12 cellular contexts compared by ENCODE assay signal in the genomic region with DNA sequence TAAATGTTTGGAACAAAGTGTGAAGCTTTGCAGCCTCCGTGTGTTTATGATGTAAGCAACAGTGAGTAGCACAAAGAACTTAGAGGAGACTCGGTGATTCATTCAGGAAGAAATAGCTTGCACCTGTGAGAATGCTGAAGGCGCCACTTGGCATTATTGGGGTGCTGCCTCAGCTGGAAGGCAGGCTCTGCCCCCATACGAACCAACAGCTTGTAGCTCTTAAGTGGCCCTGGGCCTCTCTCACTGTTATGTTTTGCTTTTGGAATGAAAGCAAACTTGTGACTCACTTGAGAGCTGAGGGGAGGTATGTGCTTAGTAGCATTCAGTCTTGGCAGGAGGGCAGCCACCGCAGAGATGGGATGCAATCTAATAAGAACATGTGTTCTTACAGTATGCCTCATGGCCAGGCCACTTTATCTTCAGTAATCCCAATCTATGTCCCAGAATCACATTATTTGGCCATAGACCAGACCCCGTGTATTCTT.
DNase-seq lines count a peak whose midpoint lies in the region; ATAC-seq, FAIRE-seq and TF ChIP-seq lines count a peak whose summit lies in the region.
"Had no signal": no experiment of that assay in that cellular context is flagged by ENCODE, and none has a peak within 500 bp of the region (broad histone marks: within the 10 kb centered on the region; RNA-seq: fewer than 3 reads in every experiment).

No MANE protein-coding gene starts in this region.

- no peaks in the 10 kb centered on the region for H4K20me1 ChIP-seq in H1 (replicated peaks in 1 of 2; ENCODE audit: control insufficient read depth in 1 of 2, insufficient read depth in 2 of 2, low read length in 2 of 2)

- peak; percentile 84 to 86 for ATAC-seq in A549
- no peak for ATAC-seq in HG02981 (IDR thresholded peaks at IDR 0.05; ENCODE audit: unreplicated experiment)
- ATAC-seq: natural killer cell treated with Interleukin-12 subunit alpha and Interleukin-12 subunit beta and Interleukin-15 and Interleukin-18, amount 100 ng/mL, for 72 hours had no signal

- H2AFZ ChIP-seq in H1 (ENCODE audit: low read length) = 0 out of 2 replicates have a peak overlapping the region, but pooled peaks have one; percentile 19

- H3K79me2 ChIP-seq in H1 (ENCODE audit: control insufficient read depth in 1 of 2, insufficient read depth in 2 of 2, low read length in 2 of 2) = no peaks in the 10 kb centered on the region

- H4K91ac ChIP-seq in H1 (replicated peaks; ENCODE audit: insufficient read length, low read length) = no peak overlapping the region

- no peak overlapping the region for H3K23ac ChIP-seq in H1 (ENCODE audit: insufficient read length)

- no peak overlapping the region for H2AK5ac ChIP-seq in H1 (ENCODE audit: low read depth, low read length)

- POLR2A ChIA-PET in A549 (lab: Yijun Ruan, JAX) = interaction anchor here (1.1 to 1.5 kb wide), 3 partner anchors 733 to 738 kb away, joined by 3 to 4 read pairs (median 3); a partner anchor contains a TSS
- POLR2A ChIA-PET in H1 (lab: Charles Lee; ENCODE audit: partially characterized antibody) = interaction anchor here (1.0 kb wide), 1 partner anchor 737 kb away, joined by 3 read pairs; a partner anchor contains a TSS

- H3K4me3 ChIP-seq in A549 (no peak overlapping the region), H1 (ENCODE audit: extremely low read depth in 1 of 4, insufficient read depth in 2 of 4, low read depth in 3 of 4, low read length in 4 of 4) (no peak overlapping the region)

- TF ChIP-seq POLR2A in A549 (IDR thresholded peaks at IDR 0.05; ENCODE audit: low read length) (no peak), H1 (IDR thresholded peaks at IDR 0.05; ENCODE audit: control extremely low read depth in 1 of 2, low read depth in 2 of 2, low read length in 2 of 2) (no peak)

- H2BK120ac ChIP-seq in H1 (replicated peaks; ENCODE audit: low read depth, low read length) = no peak overlapping the region

- WGBS in A549 (ENCODE audit: missing lambda C conversion rate) = 20% methylated on average over 6 of the region's 6 CpGs
- 86% methylated on average over 6 of the region's 6 CpGs; no CpG with 5 or more reads in 1 of the 2 experiments for WGBS in H1 (ENCODE audit: extremely low coverage in 1 of 2, insufficient coverage in 1 of 2, insufficient read length in 1 of 2, insufficient replicate concordance in 2 of 2, low coverage in 1 of 2, low lambda C conversion rate in 2 of 2, missing lambda C conversion rate in 1 of 2), 2 experiments

- H4K5ac ChIP-seq in H1 (ENCODE audit: insufficient read length, low read depth, low read length) = no peak overlapping the region

- peak; percentile 23 for FAIRE-seq in A549 (lab: Jason Lieb, UNC)
- FAIRE-seq in H1 (lab: Jason Lieb, UNC) = no peak

- no peak overlapping the region for H2BK15ac ChIP-seq in H1 (ENCODE audit: low read length)

- H3K36me3 ChIP-seq in H1 (ENCODE audit: control insufficient read depth in 2 of 4, insufficient read depth in 4 of 4, low read length in 3 of 4) = no peaks in the 10 kb centered on the region

- H3K4me1 ChIP-seq in A549 (peaks cover 53% of the 10 kb centered on the region), H1 (replicated peaks in 1 of 4; ENCODE audit: control insufficient read depth in 3 of 4, insufficient read depth in 4 of 4, low read length in 3 of 4) (peaks cover 7 to 17% (median 12%) of the 10 kb centered on the region in 4 experiments)

- H3K4ac ChIP-seq in H1 (replicated peaks; ENCODE audit: insufficient read length, low read depth, low read length) = no peak overlapping the region

- H4K8ac ChIP-seq in H1 (ENCODE audit: extremely low read depth, insufficient read depth, low read length) = no peak overlapping the region

- CTCF ChIA-PET in A549 (lab: Yijun Ruan, JAX) = interaction anchor here (0.6 to 4.1 kb wide), 13 partner anchors 17 to 728 kb away, joined by 3 to 26 read pairs (median 5); no protein-coding TSS in a partner anchor
- CTCF ChIA-PET in H1 (lab: Charles Lee; ENCODE audit: partially characterized antibody) = interaction anchor here (0.6 to 4.2 kb wide), 34 partner anchors 8 to 729 kb away, joined by 3 to 16 read pairs (median 4); no protein-coding TSS in a partner anchor

- no peak overlapping the region for H2BK20ac ChIP-seq in H1 (ENCODE audit: low read length)

- no peaks in the 10 kb centered on the region for H3K23me2 ChIP-seq in H1 (ENCODE audit: low read depth, low read length)

- H3K9me3 ChIP-seq in A549 (no peaks in the 10 kb centered on the region), H1 (ENCODE audit: insufficient read depth in 2 of 2, low read depth in 1 of 2, low read length in 1 of 2) (no peaks in the 10 kb centered on the region)

- no peak overlapping the region for H2BK5ac ChIP-seq in H1 (ENCODE audit: low read depth, low read length)

- TF ChIP-seq RAD21 in A549 (conservative IDR thresholded peaks at IDR 0.05 in 1 of 2, IDR thresholded peaks at IDR 0.05 in 1 of 2) = no peak
- TF ChIP-seq RAD21 in H1 (IDR thresholded peaks at IDR 0.05 in 1 of 2, conservative IDR thresholded peaks at IDR 0.05 in 1 of 2; ENCODE audit: low read depth in 2 of 2, low read length in 2 of 2) = no peak

- peak overlapping the region; percentile 58 for H3K4me2 ChIP-seq in A549
- no peak overlapping the region for H3K4me2 ChIP-seq in H1 (ENCODE audit: insufficient read depth in 1 of 2, low read depth in 2 of 2, low read length in 2 of 2)

- H3K14ac ChIP-seq in H1 (ENCODE audit: insufficient read length) = no peak overlapping the region

- H3K9ac ChIP-seq in H1 (replicated peaks in 1 of 4; ENCODE audit: extremely low read depth in 1 of 4, low read depth in 3 of 4, low read length in 3 of 4) = no peak overlapping the region

- no peaks in the 10 kb centered on the region for H3K27me3 ChIP-seq in H1 (replicated peaks in 1 of 4; ENCODE audit: control insufficient read depth in 3 of 4, extremely low read depth in 1 of 4, insufficient read depth in 3 of 4, low read length in 3 of 4)

- TF ChIP-seq EP300 in A549 (IDR thresholded peaks at IDR 0.05) (peak in 1 of 2 experiments; percentile 58; a peak in 2 of 5 replicates), H1 (IDR thresholded peaks at IDR 0.05; ENCODE audit: borderline replicate concordance in 1 of 2, low read depth in 2 of 2, low read length in 2 of 2) (no peak)

- no peak overlapping the region for H2BK12ac ChIP-seq in H1 (ENCODE audit: low read depth, low read length)

- no peak overlapping the region for H3K18ac ChIP-seq in H1 (ENCODE audit: extremely low read depth, low read length)

- no peaks in the 10 kb centered on the region for H3K79me1 ChIP-seq in H1 (ENCODE audit: low read depth, low read length)

- H3K56ac ChIP-seq in H1 (replicated peaks; ENCODE audit: insufficient read length, low read depth, low read length) = no peak overlapping the region

- peak overlapping the region; percentile 70 to 75 for H3K27ac ChIP-seq in A549
- H3K27ac ChIP-seq in H1 (ENCODE audit: low read depth, low read length) = no peak overlapping the region
- H3K27ac ChIP-seq: C4-2B had no signal

- DNase-seq in A549 (ENCODE audit: low read depth in 1 of 2, low spot score in 1 of 2) (peak; percentile 16 to 74), HT1080 (ENCODE audit: low read depth) (peak; percentile 92), H1 (ENCODE audit: low read depth in 1 of 2, low spot score in 2 of 2) (no peak), mucosa of gallbladder (ENCODE audit: low spot score) (peak; percentile 21), NOMO-1 (lab: John Stamatoyannopoulos, UW; ENCODE audit: unreplicated experiment in 2 of 2) (no peak), D341Med (ENCODE audit: low spot score) (no peak)
- no peak for DNase-seq in activated T-cell treated with anti-CD3 and anti-CD28 coated beads, Interleukin-2, amount 50 U/mL, for 48 hours
- DNase-seq: NCI-H1930; stimulated activated CD8-positive, alpha-beta memory T cell treated with anti-CD3 and anti-CD28 coated beads, Interleukin-4, amount 100 ng/mL, for 48 hours had no signal

- TF ChIP-seq CTCF in A549 (IDR thresholded peaks at IDR 0.05) = no peak
- TF ChIP-seq CTCF in H1 (IDR thresholded peaks at IDR 0.05; ENCODE audit: control extremely low read depth in 1 of 3, insufficient read depth in 1 of 3, low read depth in 1 of 3, low read length in 3 of 3) = no peak

TF ChIP-seq in A549, 52 proteins besides CTCF, POLR2A, EP300 and RAD21 (continues in another document):
- TF ChIP-seq JUN (IDR thresholded peaks at IDR 0.05) (0 out of 5 replicates have a peak, but pooled peaks of 1 of the 2 experiments have one; percentile 26), HDAC2 (IDR thresholded peaks at IDR 0.05) (no peak), KDM1A (IDR thresholded peaks at IDR 0.05; ENCODE audit: low read depth) (no peak)
- TF ChIP-seq, protein P1, sequence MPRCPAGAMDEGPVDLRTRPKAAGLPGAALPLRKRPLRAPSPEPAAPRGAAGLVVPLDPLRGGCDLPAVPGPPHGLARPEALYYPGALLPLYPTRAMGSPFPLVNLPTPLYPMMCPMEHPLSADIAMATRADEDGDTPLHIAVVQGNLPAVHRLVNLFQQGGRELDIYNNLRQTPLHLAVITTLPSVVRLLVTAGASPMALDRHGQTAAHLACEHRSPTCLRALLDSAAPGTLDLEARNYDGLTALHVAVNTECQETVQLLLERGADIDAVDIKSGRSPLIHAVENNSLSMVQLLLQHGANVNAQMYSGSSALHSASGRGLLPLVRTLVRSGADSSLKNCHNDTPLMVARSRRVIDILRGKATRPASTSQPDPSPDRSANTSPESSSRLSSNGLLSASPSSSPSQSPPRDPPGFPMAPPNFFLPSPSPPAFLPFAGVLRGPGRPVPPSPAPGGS (IDR thresholded peaks at IDR 0.05) = 0 out of 3 replicates have a peak, but pooled peaks have one; percentile 25

TF ChIP-seq in H1, 55 proteins besides CTCF, POLR2A, EP300 and RAD21 (continues in another document):
- no peak for TF ChIP-seq CBX5 (IDR thresholded peaks at IDR 0.05; ENCODE audit: low read depth, low read length)
- no peak for TF ChIP-seq MAFK (IDR thresholded peaks at IDR 0.05; ENCODE audit: low read depth, low read length)
- TF ChIP-seq TAF7 (optimal IDR thresholded peaks at IDR 0.05; ENCODE audit: borderline replicate concordance, low read depth, low read length) = no peak
- TF ChIP-seq, protein P2, sequence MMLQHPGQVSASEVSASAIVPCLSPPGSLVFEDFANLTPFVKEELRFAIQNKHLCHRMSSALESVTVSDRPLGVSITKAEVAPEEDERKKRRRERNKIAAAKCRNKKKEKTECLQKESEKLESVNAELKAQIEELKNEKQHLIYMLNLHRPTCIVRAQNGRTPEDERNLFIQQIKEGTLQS (IDR thresholded peaks at IDR 0.05; ENCODE audit: insufficient read depth, low read depth, low read length) = no peak
- no peak for TF ChIP-seq ASH2L (IDR thresholded peaks at IDR 0.05; ENCODE audit: low read length)
- no peak for TF ChIP-seq KDM1A (IDR thresholded peaks at IDR 0.05; ENCODE audit: borderline replicate concordance, low read length)
- no peak for TF ChIP-seq GTF2F1 (IDR thresholded peaks at IDR 0.05; ENCODE audit: borderline replicate concordance, low read depth, low read length)
- TF ChIP-seq KDM5A (IDR thresholded peaks at IDR 0.05; ENCODE audit: low read length) = no peak
- no peak for TF ChIP-seq SAP30 (IDR thresholded peaks at IDR 0.05; ENCODE audit: insufficient read depth, insufficient replicate concordance, low read length)
- TF ChIP-seq RNF2 (IDR thresholded peaks at IDR 0.05; ENCODE audit: borderline replicate concordance, low read depth, low read length, missing control alignments, poor library complexity, severe bottlenecking) = no peak
- no peak for TF ChIP-seq SUZ12 (IDR thresholded peaks at IDR 0.05; ENCODE audit: low read length)

Comparison
In these comparisons a context has a peak if more than half of its experiments do, and no peak if none do; other contexts are left out.
1. DNase-seq: peak in A549 (2 of 2), HT1080 (single experiment) and mucosa of gallbladder (single experiment); none in H1 (0 of 2), activated T-cell treated with anti-CD3 and anti-CD28 coated beads, Interleukin-2, amount 50 U/mL, for 48 hours (0 of 2), NOMO-1 (0 of 2) and D341Med (single experiment).